10 cellular contexts compared by ENCODE assay signal in genomic region chr1:2523891-2524609, GRCh38. TPM values are rescaled to one million over a fixed set of nuclear protein-coding genes. Genes with fewer than 3 reads are reported as not detected.
A peak's percentile ranks its signal among the peaks of the same experiment; 100 is the strongest.
DNase-seq lines count a peak whose midpoint lies in the region; ATAC-seq and TF ChIP-seq lines count a peak whose summit lies in the region.
"Had no signal": no experiment of that assay in that cellular context is flagged by ENCODE, and none has a peak within 500 bp of the region (broad histone marks: within the 10 kb centered on the region; RNA-seq: fewer than 3 reads in every experiment).

No MANE protein-coding gene starts in this region.

- peaks cover 51% of the 10 kb centered on the region for H3K79me2 ChIP-seq in OCI-LY3 (ENCODE audit: low read length)

- ATAC-seq in naive B cell (ENCODE audit: low read depth in 2 of 2) (no peak), GM18511 (IDR thresholded peaks at IDR 0.05; ENCODE audit: unreplicated experiment) (no peak), GM19463 (IDR thresholded peaks at IDR 0.05; ENCODE audit: unreplicated experiment) (no peak)

- H3K27ac ChIP-seq in BLaER1 treated with 17β-estradiol and CSF1 and Interleukin-3, amounts not matched to agents 10 nM and 100 nM = peak overlapping the region in 3 of 11 experiments; percentile 6 to 48 (median 16); a peak in 1 of 22 replicates
- no peak overlapping the region for H3K27ac ChIP-seq in OCI-LY3 (ENCODE audit: low read length)

- peak overlapping the region in 8 of 10 experiments; percentile 85 to 100 (median 95); a peak in 10 of 20 replicates for H3K4me3 ChIP-seq in BLaER1 treated with 17β-estradiol and CSF1 and Interleukin-3, amounts not matched to agents 10 nM and 100 nM
- no peak overlapping the region for H3K4me3 ChIP-seq in OCI-LY3 (ENCODE audit: low read length)

- no peaks in the 10 kb centered on the region for H3K9me3 ChIP-seq in BLaER1 treated with 17β-estradiol and CSF1 and Interleukin-3, amounts not matched to agents 10 nM and 100 nM (replicated peaks in 1 of 11)
- H3K9me3 ChIP-seq in OCI-LY3 (ENCODE audit: insufficient read depth, low read length) = no peaks in the 10 kb centered on the region

- peaks cover 64 to 92% (median 87%) of the 10 kb centered on the region in 11 experiments for H4K20me1 ChIP-seq in BLaER1 treated with 17β-estradiol and CSF1 and Interleukin-3, amounts not matched to agents 10 nM and 100 nM
- H4K20me1 ChIP-seq in OCI-LY3 (ENCODE audit: insufficient read depth, low read length) = peaks cover 50% of the 10 kb centered on the region

- peak overlapping the region; percentile 93 to 100 (median 98) for H3K4me2 ChIP-seq in BLaER1 treated with 17β-estradiol and CSF1 and Interleukin-3, amounts not matched to agents 10 nM and 100 nM
- H3K4me2 ChIP-seq in OCI-LY3 (ENCODE audit: low read length) = peak overlapping the region; percentile 89

- H2AFZ ChIP-seq in OCI-LY3 (ENCODE audit: low read depth, low read length) = no peak overlapping the region

- H3K36me3 ChIP-seq in BLaER1 treated with 17β-estradiol and CSF1 and Interleukin-3, amounts not matched to agents 10 nM and 100 nM = peaks cover 13 to 39% (median 24%) of the 10 kb centered on the region in 11 experiments
- H3K36me3 ChIP-seq in OCI-LY3 (replicated peaks; ENCODE audit: low read depth, low read length) = peaks cover 7% of the 10 kb centered on the region

- H3K36me3 Mint-ChIP-seq in naive B cell = peaks cover 0 to 3% of the 10 kb centered on the region in 2 donors

- peaks cover 0 to 11% (median 4%) of the 10 kb centered on the region in 3 donors for H3K27me3 Mint-ChIP-seq in naive B cell

- TF ChIP-seq CTCF in OCI-LY3 (IDR thresholded peaks at IDR 0.05; ENCODE audit: low read depth, low read length) = no peak

- peak; percentile 79 for DNase-seq in activated effector memory CD4-positive, alpha-beta T cell treated with anti-CD3 and anti-CD28 coated beads, Interleukin-2, amount 50 U/mL, for 16 hours
- DNase-seq in naive B cell (no peak), putamen (ENCODE audit: low spot score) (no peak), NCI-H187 (lab: John Stamatoyannopoulos, UW) (no peak)
- DNase-seq: DMS79 treated with DMSO at 0.1 percent for 48 hours, NCI-H446 had no signal

- H3K9me3 Mint-ChIP-seq in naive B cell = no peaks in the 10 kb centered on the region

- peak overlapping the region in 9 of 11 experiments; percentile 80 to 95 (median 91); a peak in 20 of 22 replicates for H3K9ac ChIP-seq in BLaER1 treated with 17β-estradiol and CSF1 and Interleukin-3, amounts not matched to agents 10 nM and 100 nM
- H3K9ac ChIP-seq in OCI-LY3 (ENCODE audit: low read length) = no peak overlapping the region

- H3K27ac Mint-ChIP-seq in naive B cell = peak overlapping the region in 3 of 6 donors; percentile 24 to 68 (median 64)

- peak overlapping the region; percentile 83 to 99 (median 98) for H3K4me3 Mint-ChIP-seq in naive B cell

- H3K4me1 Mint-ChIP-seq in naive B cell = peaks cover 16 to 40% (median 38%) of the 10 kb centered on the region in 3 donors

- H3K4me1 ChIP-seq in BLaER1 treated with 17β-estradiol and CSF1 and Interleukin-3, amounts not matched to agents 10 nM and 100 nM = peaks cover 29 to 82% (median 74%) of the 10 kb centered on the region in 10 experiments
- H3K4me1 ChIP-seq in OCI-LY3 (ENCODE audit: low read length) = peaks cover 17% of the 10 kb centered on the region

- peaks cover 24 to 25% (median 24%) of the 10 kb centered on the region in 11 experiments for H3K27me3 ChIP-seq in BLaER1 treated with 17β-estradiol and CSF1 and Interleukin-3, amounts not matched to agents 10 nM and 100 nM
- H3K27me3 ChIP-seq in OCI-LY3 (ENCODE audit: low read depth, low read length) = no peaks in the 10 kb centered on the region

RNA-seq across cellular contexts. Expression of gene PANK4, which starts 2.3 kb away (rescaled TPM):
- 10 to 100 TPM in 3 of 6 donors, 1 to 10 TPM in 3; 8.6 to 22.2 (median 9.9) TPM for polyA plus RNA-seq in naive B cell (ENCODE audit: low read depth in 6 of 6)

RNA-seq across cellular contexts. Expression of gene HES5, which starts 6.0 kb away (rescaled TPM):
- not detected for polyA plus RNA-seq in naive B cell (ENCODE audit: low read depth in 6 of 6)

RNA-seq across cellular contexts. Expression of gene TNFRSF14, which starts 32.1 kb away (rescaled TPM):
- 10 to 100 TPM; 40.7 to 75.6 (median 50.4) TPM for polyA plus RNA-seq in naive B cell (ENCODE audit: low read depth in 6 of 6)

RNA-seq across cellular contexts. Expression of gene PLCH2, which starts 48.0 kb away (rescaled TPM):
- polyA plus RNA-seq in naive B cell (ENCODE audit: low read depth in 6 of 6) = 1 to 10 TPM in 5 of 6 donors, under 1 TPM in 1; 0.94 to 2.5 (median 1.6) TPM
